Comparison of ENCODE assay signal across 15 cellular contexts in the genomic region with DNA sequence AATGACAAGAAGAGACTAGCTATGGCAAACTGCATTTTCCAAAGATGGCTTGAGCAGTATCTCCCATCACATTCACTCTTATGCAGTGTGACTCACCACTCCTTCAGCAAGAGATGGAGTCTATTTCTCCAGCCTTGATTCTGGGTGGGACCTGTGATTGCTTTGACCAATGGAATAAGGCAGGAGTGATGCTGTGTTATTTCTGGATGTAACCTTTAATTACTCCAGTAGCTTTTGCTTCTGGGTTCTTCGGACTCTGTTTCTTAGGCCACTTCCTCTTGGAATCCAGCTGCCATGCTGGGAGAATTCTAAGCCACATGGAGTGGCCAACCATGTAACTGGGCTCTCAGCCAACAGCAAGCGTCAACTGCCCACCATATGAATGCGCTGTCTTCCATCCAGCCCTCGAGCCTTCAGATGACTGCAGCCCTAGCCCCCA. TPM values are rescaled to one million over a fixed set of nuclear protein-coding genes. Genes with fewer than 3 reads are reported as not detected.
DNase-seq lines count a peak whose midpoint lies in the region; ATAC-seq and TF ChIP-seq lines count a peak whose summit lies in the region.
"Had no signal": no experiment of that assay in that cellular context is flagged by ENCODE, and none has a peak within 500 bp of the region (broad histone marks: within the 10 kb centered on the region; RNA-seq: fewer than 3 reads in every experiment).

No MANE protein-coding gene starts in this region.

- no peak overlapping the region for H3K9ac ChIP-seq in SK-N-SH

- no peak overlapping the region for H3K27ac Mint-ChIP-seq in T-cell
- H3K27ac Mint-ChIP-seq: B cell had no signal

- H3K9me2 ChIP-seq in SK-N-SH: no peaks in the 10 kb centered on the region

- peaks cover 20 to 51% (median 38%) of the 10 kb centered on the region in 9 donors for H3K4me1 ChIP-seq in heart right ventricle
- peaks cover 31 to 35% of the 10 kb centered on the region in 2 experiments for H3K4me1 ChIP-seq in SK-N-SH (ENCODE audit: control insufficient read depth in 1 of 2, insufficient read depth in 2 of 2, low read depth in 1 of 2, low read length in 1 of 2)
- H3K4me1 ChIP-seq in testis: peaks cover 3% of the 10 kb centered on the region

- intact Hi-C loops in heart right ventricle (cut with DNase I) (loop anchor here in 4 of 10 donors (5.0 kb wide), 4 partner anchors 42 to 53 kb away; a partner anchor contains a TSS), Right ventricle myocardium superior (cut with DNase I) (no loop called here), testis (cut with DNase I; ENCODE audit: low total_unique reads) (no loop called here)

- H3K27me3 Mint-ChIP-seq in T-cell: no peaks in the 10 kb centered on the region
- H3K27me3 Mint-ChIP-seq: B cell had no signal

- no peak for TF ChIP-seq POLR2A in testis (IDR thresholded peaks at IDR 0.05)

- CTCF ChIA-PET in SK-N-SH (lab: Yijun Ruan, JAX) (interaction anchor here (0.7 to 7.0 kb wide), 9 partner anchors 31 to 108 kb away, joined by 3 to 44 read pairs (median 7); a partner anchor contains a TSS), T-cell (lab: Charles Lee) (no interaction called here)

- H3K27ac ChIP-seq in heart right ventricle (peak overlapping the region in 6 of 10 donors; percentile 6 to 60 (median 33)), SK-N-SH (ENCODE audit: low read depth in 2 of 2, low read length in 1 of 2) (peak overlapping the region; percentile 58 to 65), testis (no peak overlapping the region)
- H3K27ac ChIP-seq: right lobe of liver had no signal

- ATAC-seq in heart right ventricle (peak in 3 of 8 donors; percentile 19 to 52 (median 42)), Right ventricle myocardium superior (ENCODE audit: poor library complexity) (no peak), GM19035 (IDR thresholded peaks at IDR 0.05; ENCODE audit: unreplicated experiment) (no peak), T-cell (replicated peaks in 1 of 4) (no peak)
- ATAC-seq: stimulated activated naive CD8-positive, alpha-beta T cell treated with anti-CD3 and anti-CD28 coated beads, Interleukin-15, Interleukin-2, amounts not matched to agents 100 U/mL and 50 U/mL, for 24 hours had no signal

- TF ChIP-seq EP300 in SK-N-SH (IDR thresholded peaks at IDR 0.05; ENCODE audit: borderline replicate concordance in 1 of 2, low read depth in 1 of 2, low read length in 1 of 2): no peak

- H3K79me2 ChIP-seq in SK-N-SH (ENCODE audit: insufficient read depth): no peaks in the 10 kb centered on the region

- no peaks in the 10 kb centered on the region for H3K36me3 ChIP-seq in heart right ventricle
- H3K36me3 ChIP-seq in SK-N-SH (replicated peaks in 1 of 2; ENCODE audit: control insufficient read depth in 1 of 2, insufficient read depth in 2 of 2, low read length in 1 of 2): no peaks in the 10 kb centered on the region
- H3K36me3 ChIP-seq in testis (ENCODE audit: low read depth, missing control alignments): no peaks in the 10 kb centered on the region
- H3K36me3 ChIP-seq: MG63, right lobe of liver had no signal

- no peaks in the 10 kb centered on the region for H3K36me3 Mint-ChIP-seq in T-cell
- H3K36me3 Mint-ChIP-seq: natural killer cell treated with Interleukin-12 subunit alpha and Interleukin-12 subunit beta and Interleukin-15 and Interleukin-18, amount 100 ng/mL, for 72 hours had no signal

- H3K27me3 ChIP-seq in heart right ventricle (no peaks in the 10 kb centered on the region), SK-N-SH (ENCODE audit: insufficient read depth) (no peaks in the 10 kb centered on the region), testis (no peaks in the 10 kb centered on the region)
- H3K27me3 ChIP-seq: MG63, right lobe of liver had no signal

- TF ChIP-seq RAD21 in SK-N-SH (IDR thresholded peaks at IDR 0.05; ENCODE audit: low read length): no peak

- H3K4me3 Mint-ChIP-seq in T-cell: no peak overlapping the region
- H3K4me3 Mint-ChIP-seq: B cell; natural killer cell treated with Interleukin-12 subunit alpha and Interleukin-12 subunit beta and Interleukin-15 and Interleukin-18, amount 100 ng/mL, for 72 hours had no signal

- 90 to 91% methylated on average over 4 of the region's 4 CpGs for WGBS in heart right ventricle, 2 donors
- 84% methylated on average over 4 of the region's 4 CpGs for WGBS in SK-N-SH (ENCODE audit: low lambda C conversion rate)
- WGBS in testis, 2 donors: 96 to 97% methylated on average over 4 of the region's 4 CpGs

- no peaks in the 10 kb centered on the region for H3K4me1 Mint-ChIP-seq in T-cell

- DNase-seq in heart right ventricle (peak in 1 of 2 donors; percentile 3), Right ventricle myocardium superior (no peak), SK-N-SH (no peak), fibroblast of peridontal ligament (ENCODE audit: extremely low read depth) (peak; percentile 49), testis (peak; percentile 8), medulla oblongata (ENCODE audit: extremely low spot score) (no peak), T-cell (no peak)
- DNase-seq: activated naive CD4-positive, alpha-beta T cell; DMS79 treated with DMSO at 0.1 percent for 48 hours; MG63; right lobe of liver; stimulated activated naive CD8-positive, alpha-beta T cell treated with anti-CD3 and anti-CD28 coated beads, Interleukin-15, Interleukin-2, amounts not matched to agents 100 U/mL and 50 U/mL, for 24 hours had no signal

- H3K9me3 Mint-ChIP-seq in T-cell: no peaks in the 10 kb centered on the region
- H3K9me3 Mint-ChIP-seq: natural killer cell treated with Interleukin-12 subunit alpha and Interleukin-12 subunit beta and Interleukin-15 and Interleukin-18, amount 100 ng/mL, for 72 hours had no signal

- no peak for TF ChIP-seq CTCF in heart right ventricle (IDR thresholded peaks at IDR 0.05)
- TF ChIP-seq CTCF in SK-N-SH (IDR thresholded peaks at IDR 0.05): no peak
- no peak for TF ChIP-seq CTCF in testis (IDR thresholded peaks at IDR 0.05)

- no peaks in the 10 kb centered on the region; the same call in 1 of the 2 replicates for H4K20me1 ChIP-seq in SK-N-SH (ENCODE audit: insufficient read depth)

- H3F3A ChIP-seq in SK-N-SH (replicated peaks; ENCODE audit: insufficient read depth): peaks cover 65% of the 10 kb centered on the region

- H2AFZ ChIP-seq in SK-N-SH (ENCODE audit: low read depth): no peak overlapping the region

- POLR2A ChIA-PET in SK-N-SH (lab: Yijun Ruan, JAX) (interaction anchor here (0.9 kb wide), 1 partner anchor 19 kb away, joined by 3 read pairs; no protein-coding TSS in a partner anchor), T-cell (lab: Charles Lee) (no interaction called here)

- 0 out of 2 replicates have a peak overlapping the region, but pooled peaks have one; percentile 5 for H3K4me2 ChIP-seq in SK-N-SH

- H3K4me3 ChIP-seq in heart right ventricle (no peak overlapping the region), SK-N-SH (ENCODE audit: low read depth in 2 of 2, low read length in 1 of 2) (no peak overlapping the region), testis (no peak overlapping the region)
- H3K4me3 ChIP-seq: MG63, right lobe of liver had no signal

- H3K9me3 ChIP-seq in heart right ventricle (no peaks in the 10 kb centered on the region), SK-N-SH (no peaks in the 10 kb centered on the region), testis (no peaks in the 10 kb centered on the region)
- H3K9me3 ChIP-seq: right lobe of liver had no signal

TF ChIP-seq in SK-N-SH, 30 proteins besides CTCF, POLR2A, EP300 and RAD21 (continues in another document):
- TF ChIP-seq TCF12 (IDR thresholded peaks at IDR 0.05) (no peak), YY1 (IDR thresholded peaks at IDR 0.05; ENCODE audit: low read depth) (no peak), MXI1 (IDR thresholded peaks at IDR 0.05; ENCODE audit: low read depth, low read length) (no peak), NFIC (IDR thresholded peaks at IDR 0.05; ENCODE audit: borderline replicate concordance) (peak; percentile 50; the same call in 1 of the 2 replicates), JUND (IDR thresholded peaks at IDR 0.05) (peak; percentile 50; the same call in 1 of the 2 replicates), SMC3 (IDR thresholded peaks at IDR 0.05; ENCODE audit: low read depth, low read length) (no peak)
- TF ChIP-seq, protein P1, sequence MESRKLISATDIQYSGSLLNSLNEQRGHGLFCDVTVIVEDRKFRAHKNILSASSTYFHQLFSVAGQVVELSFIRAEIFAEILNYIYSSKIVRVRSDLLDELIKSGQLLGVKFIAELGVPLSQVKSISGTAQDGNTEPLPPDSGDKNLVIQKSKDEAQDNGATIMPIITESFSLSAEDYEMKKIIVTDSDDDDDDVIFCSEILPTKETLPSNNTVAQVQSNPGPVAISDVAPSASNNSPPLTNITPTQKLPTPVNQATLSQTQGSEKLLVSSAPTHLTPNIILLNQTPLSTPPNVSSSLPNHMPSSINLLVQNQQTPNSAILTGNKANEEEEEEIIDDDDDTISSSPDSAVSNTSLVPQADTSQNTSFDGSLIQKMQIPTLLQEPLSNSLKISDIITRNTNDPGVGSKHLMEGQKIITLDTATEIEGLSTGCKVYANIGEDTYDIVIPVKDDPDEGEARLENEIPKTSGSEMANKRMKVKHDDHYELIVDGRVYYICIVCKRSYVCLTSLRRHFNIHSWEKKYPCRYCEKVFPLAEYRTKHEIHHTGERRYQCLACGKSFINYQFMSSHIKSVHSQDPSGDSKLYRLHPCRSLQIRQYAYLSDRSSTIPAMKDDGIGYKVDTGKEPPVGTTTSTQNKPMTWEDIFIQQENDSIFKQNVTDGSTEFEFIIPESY (IDR thresholded peaks at IDR 0.05; ENCODE audit: borderline replicate concordance, low read depth): no peak
- TF ChIP-seq, protein P2, sequence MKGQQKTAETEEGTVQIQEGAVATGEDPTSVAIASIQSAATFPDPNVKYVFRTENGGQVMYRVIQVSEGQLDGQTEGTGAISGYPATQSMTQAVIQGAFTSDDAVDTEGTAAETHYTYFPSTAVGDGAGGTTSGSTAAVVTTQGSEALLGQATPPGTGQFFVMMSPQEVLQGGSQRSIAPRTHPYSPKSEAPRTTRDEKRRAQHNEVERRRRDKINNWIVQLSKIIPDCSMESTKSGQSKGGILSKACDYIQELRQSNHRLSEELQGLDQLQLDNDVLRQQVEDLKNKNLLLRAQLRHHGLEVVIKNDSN (IDR thresholded peaks at IDR 0.05; ENCODE audit: borderline replicate concordance, low read depth): no peak
- TF ChIP-seq, protein P3, sequence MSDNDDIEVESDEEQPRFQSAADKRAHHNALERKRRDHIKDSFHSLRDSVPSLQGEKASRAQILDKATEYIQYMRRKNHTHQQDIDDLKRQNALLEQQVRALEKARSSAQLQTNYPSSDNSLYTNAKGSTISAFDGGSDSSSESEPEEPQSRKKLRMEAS (IDR thresholded peaks at IDR 0.05; ENCODE audit: low read depth): peak; percentile 56; the same call in 1 of the 2 replicates

RNA-seq across cellular contexts. Expression of a gene that starts 50.7 kb away (rescaled TPM):
- total RNA-seq in heart right ventricle (100 to 1,000 TPM; 279 to 993 (median 472) TPM), Right ventricle myocardium superior (469 TPM), testis (1 to 10 TPM; 3.2 to 8.5 TPM), T-cell (1 to 10 TPM in 2 of 5 donors, under 1 TPM in 1, not detected in 2; 0.62 to 1.8 (median 1.2) TPM)
- polyA plus RNA-seq in heart right ventricle (100 to 1,000 TPM; 146 to 475 TPM), SK-N-SH (2012; rRNA removed) (548 and 676 TPM in 2 replicates), testis (ENCODE audit: insufficient read depth, low read depth, low replicate concordance) (49.0 TPM)
- 278 and 460 TPM in 2 replicates for polyA plus RNA-seq in SK-N-SH (2012; cell fraction: cytosol; rRNA removed)
- 675 and 717 TPM in 2 replicates for polyA plus RNA-seq in SK-N-SH (2012; cell fraction: nucleus; rRNA removed)

Comparison
In these comparisons a context has a peak if more than half of its experiments do, and no peak if none do; other contexts are left out.
1. DNase-seq: peak in fibroblast of peridontal ligament (single experiment) and testis (single experiment); none in Right ventricle myocardium superior (single experiment), SK-N-SH (single experiment), medulla oblongata (single experiment) and T-cell (0 of 34).
2. H3K27ac ChIP-seq: peak in heart right ventricle (6 of 10) and SK-N-SH (2 of 2); none in testis (0 of 2).
3. RNA of a gene that starts 50.7 kb away (total RNA-seq): 279 to 993 TPM in heart right ventricle and 469 TPM in Right ventricle myocardium superior (single experiment); 3.2 to 8.5 TPM in testis and 0.62 to 1.8 TPM in T-cell; every median in the first group is over 10 times any median in the second.